ENCODE assay signal across 24 cellular contexts in the genomic region with DNA sequence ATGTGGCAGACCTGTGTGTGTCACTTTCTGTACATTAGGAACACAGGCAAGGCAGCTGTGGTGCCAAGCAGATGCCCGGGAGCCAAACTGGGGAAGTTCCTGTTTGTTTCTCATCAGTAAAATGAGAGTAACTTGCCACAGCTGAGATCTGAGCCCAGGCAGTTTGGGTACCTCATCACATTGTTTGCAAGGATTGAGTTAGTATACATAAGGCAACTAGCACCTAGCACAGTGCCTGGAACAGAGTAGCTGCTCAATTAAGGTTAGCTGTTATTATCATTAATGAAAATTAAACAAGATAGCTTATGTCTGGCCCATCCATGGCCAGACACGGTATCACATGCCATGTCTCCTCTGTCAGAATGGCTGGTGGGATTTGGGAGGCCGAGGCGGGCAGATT. TPM values are rescaled to one million over a fixed set of nuclear protein-coding genes. Genes with fewer than 3 reads are reported as not detected.
"Had no signal": no experiment of that assay in that cellular context is flagged by ENCODE, and none has a peak within 500 bp of the region (broad histone marks: within the 10 kb centered on the region; RNA-seq: fewer than 3 reads in every experiment).

No MANE protein-coding gene starts in this region.

- H3K27ac ChIP-seq: VCaP had no signal

- H3K27me3 ChIP-seq: breast epithelium had no signal

- H3K4me3 Mint-ChIP-seq: activated CD4-positive, alpha-beta T cell treated with anti-CD3 and anti-CD28 coated beads for 36 hours; activated CD8-positive, alpha-beta T cell treated with anti-CD3 and anti-CD28 coated beads for 36 hours; activated naive CD4-positive, alpha-beta T cell treated with anti-CD3 and anti-CD28 coated beads, Interleukin-2, amount 50 U/mL, for 24 hours; activated T-cell treated with anti-CD3 and anti-CD28 coated beads, Interleukin-2, amount 50 U/mL, for 72 hours; T-cell had no signal

- ATAC-seq: activated CD4-positive, alpha-beta T cell treated with anti-CD3 and anti-CD28 coated beads for 36 hours; activated CD8-positive, alpha-beta T cell treated with anti-CD3 and anti-CD28 coated beads for 36 hours; activated T-cell treated with anti-CD3 and anti-CD28 coated beads, Interleukin-2, amount 50 U/mL, for 72 hours; K562; PC-3; T-cell had no signal

- DNase-seq: activated CD4-positive, alpha-beta T cell treated with anti-CD3 and anti-CD28 coated beads for 36 hours; activated CD4-positive, alpha-beta T cell treated with anti-CD3 and anti-CD28 coated beads, Interleukin-2, amount 50 U/mL, for 1 hour; activated CD8-positive, alpha-beta memory T cell treated with anti-CD3 and anti-CD28 coated beads, Interleukin-2, amount 50 U/mL, for 4 hours; activated CD8-positive, alpha-beta T cell treated with anti-CD3 and anti-CD28 coated beads for 36 hours; activated gamma-delta T cell treated with Interleukin-2 at 50 U/mL for 16 hours; activated T-cell treated with anti-CD3 and anti-CD28 coated beads, Interleukin-2, amount 50 U/mL, for 72 hours; aorta; central memory CD4-positive, alpha-beta T cell; Karpas-422; NCI-H1105 treated with DMSO at 0.1 percent for 48 hours; NCI-H1436 treated with DMSO at 0.1 percent for 48 hours; NCI-H187; NCI-H2081; NCI-H510A treated with DMSO at 0.1 percent for 48 hours; PC-3; SHP77 treated with DMSO at 0.1 percent for 48 hours; T-cell had no signal

- H3K4me1 Mint-ChIP-seq: activated CD4-positive, alpha-beta T cell treated with anti-CD3 and anti-CD28 coated beads for 36 hours; activated naive CD4-positive, alpha-beta T cell treated with anti-CD3 and anti-CD28 coated beads, Interleukin-2, amount 50 U/mL, for 24 hours had no signal

- H3K27ac Mint-ChIP-seq: activated CD4-positive, alpha-beta T cell treated with anti-CD3 and anti-CD28 coated beads for 36 hours; activated CD8-positive, alpha-beta T cell treated with anti-CD3 and anti-CD28 coated beads for 36 hours; activated naive CD4-positive, alpha-beta T cell treated with anti-CD3 and anti-CD28 coated beads, Interleukin-2, amount 50 U/mL, for 24 hours; activated T-cell treated with anti-CD3 and anti-CD28 coated beads, Interleukin-2, amount 50 U/mL, for 72 hours; activated T-helper 2 cell treated with anti-CD3 and anti-CD28 coated beads, Interferon-gamma antibody, Interleukin-2, Interleukin-4, amounts not matched to agents 10 μg/mL and 5 μg/mL and 100 μg/mL, durations not matched to agents 14 hours and 24 hours and 36 hours had no signal

- H3K36me3 ChIP-seq: breast epithelium had no signal

- H3K9me3 Mint-ChIP-seq: activated CD8-positive, alpha-beta T cell treated with anti-CD3 and anti-CD28 coated beads for 36 hours; activated naive CD4-positive, alpha-beta T cell treated with anti-CD3 and anti-CD28 coated beads, Interleukin-2, amount 50 U/mL, for 24 hours; activated T-cell treated with anti-CD3 and anti-CD28 coated beads, Interleukin-2, amount 50 U/mL, for 72 hours; activated T-helper 2 cell treated with anti-CD3 and anti-CD28 coated beads, Interferon-gamma antibody, Interleukin-2, Interleukin-4, amounts not matched to agents 10 μg/mL and 5 μg/mL and 100 μg/mL, durations not matched to agents 14 hours and 24 hours and 36 hours; T-cell had no signal

- H3K4me1 ChIP-seq: breast epithelium had no signal

- H3K27me3 Mint-ChIP-seq: activated CD4-positive, alpha-beta T cell treated with anti-CD3 and anti-CD28 coated beads for 36 hours; activated CD8-positive, alpha-beta T cell treated with anti-CD3 and anti-CD28 coated beads for 36 hours; activated naive CD4-positive, alpha-beta T cell treated with anti-CD3 and anti-CD28 coated beads, Interleukin-2, amount 50 U/mL, for 24 hours; T-cell had no signal

- H3K4me3 ChIP-seq: K562 had no signal

- FAIRE-seq: K562, RCC 7860 had no signal

- H3K9me3 ChIP-seq: breast epithelium had no signal

RNA-seq across cellular contexts. Expression of a gene that starts 7.8 kb away (rescaled TPM):
- total RNA-seq: activated CD4-positive, alpha-beta T cell treated with anti-CD3 and anti-CD28 coated beads for 36 hours; activated CD8-positive, alpha-beta T cell treated with anti-CD3 and anti-CD28 coated beads for 36 hours; activated T-cell treated with anti-CD3 and anti-CD28 coated beads, Interleukin-2, amount 50 U/mL, for 72 hours; activated T-helper 2 cell treated with anti-CD3 and anti-CD28 coated beads, Interferon-gamma antibody, Interleukin-2, Interleukin-4, amounts not matched to agents 10 μg/mL and 5 μg/mL and 100 μg/mL, durations not matched to agents 14 hours and 24 hours and 36 hours; K562; T-cell; T-helper 2 cell treated with Interferon-gamma antibody and Interleukin-4, amounts not matched to agents 100 ng/mL and 5 ng/mL, for 36 hours had no signal
- polyA plus RNA-seq: K562 had no signal

RNA-seq across cellular contexts. Expression of a gene that starts 23.1 kb away (rescaled TPM):
- total RNA-seq: activated CD8-positive, alpha-beta T cell treated with anti-CD3 and anti-CD28 coated beads for 36 hours; activated T-helper 2 cell treated with anti-CD3 and anti-CD28 coated beads, Interferon-gamma antibody, Interleukin-2, Interleukin-4, amounts not matched to agents 10 μg/mL and 5 μg/mL and 100 μg/mL, durations not matched to agents 14 hours and 24 hours and 36 hours; aorta; T-cell; T-helper 2 cell treated with Interferon-gamma antibody and Interleukin-4, amounts not matched to agents 100 ng/mL and 5 ng/mL, for 36 hours had no signal
